ENCODE assay signal across 8 cellular contexts in genomic region chr3:40504636-40505430, GRCh38. TPM values are rescaled to one million over a fixed set of nuclear protein-coding genes. Genes with fewer than 3 reads are reported as not detected.
DNase-seq lines count a peak whose midpoint lies in the region; ATAC-seq and TF ChIP-seq lines count a peak whose summit lies in the region.

No MANE protein-coding gene starts in this region.

- TF ChIP-seq CTCF in spleen (IDR thresholded peaks at IDR 0.05 in 8 of 11, conservative IDR thresholded peaks at IDR 0.05 in 3 of 11), result no peak

- H3K4me3 ChIP-seq in right cardiac atrium (ENCODE audit: low read length) (no peak overlapping the region), spleen (peak overlapping the region in 5 of 8 donors; percentile 51 to 74 (median 60))

- H3K4me1 ChIP-seq in right cardiac atrium (ENCODE audit: control insufficient read depth, insufficient read depth, low read length) (peaks cover 3% of the 10 kb centered on the region), spleen (peaks cover 6 to 28% (median 14%) of the 10 kb centered on the region in 6 donors)

- ATAC-seq in right cardiac atrium (peak; percentile 36 to 75), GM19324 (IDR thresholded peaks at IDR 0.05; ENCODE audit: low FRiP score, unreplicated experiment) (no peak), HG02970 (IDR thresholded peaks at IDR 0.05; ENCODE audit: low FRiP score, unreplicated experiment) (no peak)

- WGBS in right cardiac atrium, result 60% methylated on average over 5 of the region's 5 CpGs
- 59 to 72% (median 65%) methylated on average over 5 of the region's 5 CpGs for WGBS in spleen, 5 donors

- H3K27ac ChIP-seq in right cardiac atrium (ENCODE audit: low read length) (no peak overlapping the region), spleen (peak overlapping the region; percentile 7 to 85 (median 82))

- peaks cover 0 to 2% (median 0%) of the 10 kb centered on the region in 6 donors for H3K36me3 ChIP-seq in spleen

- H3K27me3 ChIP-seq in right cardiac atrium (ENCODE audit: control insufficient read depth, insufficient read depth) (no peaks in the 10 kb centered on the region), spleen (replicated peaks in 1 of 7) (no peaks in the 10 kb centered on the region)

- TF ChIP-seq POLR2A in spleen (IDR thresholded peaks at IDR 0.05), result no peak

- intact Hi-C loops in right cardiac atrium (cut with DNase I) (no loop called here), spleen (cut with DNase I; ENCODE audit: low total_unique reads) (no loop called here)

- no peaks in the 10 kb centered on the region for H3K9me3 ChIP-seq in right cardiac atrium (ENCODE audit: control insufficient read depth, low read length)
- H3K9me3 ChIP-seq in spleen, result no peaks in the 10 kb centered on the region

- DNase-seq in DMS79 (lab: John Stamatoyannopoulos, UW) (peak; percentile 4), DMS79 treated with DMSO at 0.1 percent for 48 hours (lab: John Stamatoyannopoulos, UW) (no peak), right cardiac atrium (peak in 1 of 3 donors; percentile 19), spleen (no peak), NCI-H1694 (lab: John Stamatoyannopoulos, UW) (no peak)
- peak; percentile 12 to 19 for DNase-seq in activated CD4-positive, alpha-beta T cell treated with anti-CD3 and anti-CD28 coated beads, Interleukin-2, amount 50 U/mL, for 48 hours

RNA-seq across cellular contexts. Expression of gene ZNF620, which starts 1.0 kb away (rescaled TPM):
- total RNA-seq in right cardiac atrium (1 to 10 TPM; 3.1 to 4.3 (median 3.3) TPM), spleen (1 to 10 TPM; 1.8 to 7.4 (median 5.9) TPM)
- polyA plus RNA-seq in right cardiac atrium (2.1 TPM), spleen (1 to 10 TPM; 1.2 to 2.4 (median 1.9) TPM)

RNA-seq across cellular contexts. Expression of gene ZNF621, which starts 19.9 kb away (rescaled TPM):
- total RNA-seq in right cardiac atrium, result 10 to 100 TPM; 10.0 to 14.0 (median 10.7) TPM
- polyA plus RNA-seq in right cardiac atrium, result 7.4 TPM
- total RNA-seq in spleen, result 10 to 100 TPM; 18.0 to 28.0 (median 21.6) TPM
- polyA plus RNA-seq in spleen, result 10 to 100 TPM in 2 of 3 donors, 1 to 10 TPM in 1; 7.3 to 11.8 (median 10.0) TPM

RNA-seq across cellular contexts. Expression of gene ZNF619, which starts 27.9 kb away (rescaled TPM):
- 1 to 10 TPM; 3.9 to 6.3 (median 5.0) TPM for total RNA-seq in right cardiac atrium
- polyA plus RNA-seq in right cardiac atrium, result 1.5 TPM
- total RNA-seq in spleen, result 10 to 100 TPM in 6 of 7 donors, 1 to 10 TPM in 1; 8.5 to 20.3 (median 12.8) TPM
- 1 to 10 TPM in 2 of 3 donors, under 1 TPM in 1; 0.89 to 2.4 (median 1.0) TPM for polyA plus RNA-seq in spleen

RNA-seq across cellular contexts. Expression of gene RPL14, which starts 47.7 kb away (rescaled TPM):
- total RNA-seq in right cardiac atrium (1,000 to 10,000 TPM; 1,029 to 1,161 (median 1,122) TPM), spleen (1,000 to 10,000 TPM in 4 of 7 donors, 100 to 1,000 TPM in 3; 292 to 1,528 (median 1,249) TPM)
- polyA plus RNA-seq in right cardiac atrium (895 TPM), spleen (1,000 to 10,000 TPM; 1,406 to 2,856 (median 2,495) TPM)

Comparison
In these comparisons a context has a peak if more than half of its experiments do, and no peak if none do; other contexts are left out.
1. DNase-seq: peak in DMS79 (single experiment) and activated CD4-positive, alpha-beta T cell treated with anti-CD3 and anti-CD28 coated beads, Interleukin-2, amount 50 U/mL, for 48 hours (2 of 2); none in DMS79 treated with DMSO at 0.1 percent for 48 hours (single experiment), spleen (single experiment) and NCI-H1694 (single experiment).
2. ATAC-seq: peak in right cardiac atrium (2 of 2); none in GM19324 (single experiment) and HG02970 (single experiment).